8 cellular contexts compared by ENCODE assay signal in the genomic region with DNA sequence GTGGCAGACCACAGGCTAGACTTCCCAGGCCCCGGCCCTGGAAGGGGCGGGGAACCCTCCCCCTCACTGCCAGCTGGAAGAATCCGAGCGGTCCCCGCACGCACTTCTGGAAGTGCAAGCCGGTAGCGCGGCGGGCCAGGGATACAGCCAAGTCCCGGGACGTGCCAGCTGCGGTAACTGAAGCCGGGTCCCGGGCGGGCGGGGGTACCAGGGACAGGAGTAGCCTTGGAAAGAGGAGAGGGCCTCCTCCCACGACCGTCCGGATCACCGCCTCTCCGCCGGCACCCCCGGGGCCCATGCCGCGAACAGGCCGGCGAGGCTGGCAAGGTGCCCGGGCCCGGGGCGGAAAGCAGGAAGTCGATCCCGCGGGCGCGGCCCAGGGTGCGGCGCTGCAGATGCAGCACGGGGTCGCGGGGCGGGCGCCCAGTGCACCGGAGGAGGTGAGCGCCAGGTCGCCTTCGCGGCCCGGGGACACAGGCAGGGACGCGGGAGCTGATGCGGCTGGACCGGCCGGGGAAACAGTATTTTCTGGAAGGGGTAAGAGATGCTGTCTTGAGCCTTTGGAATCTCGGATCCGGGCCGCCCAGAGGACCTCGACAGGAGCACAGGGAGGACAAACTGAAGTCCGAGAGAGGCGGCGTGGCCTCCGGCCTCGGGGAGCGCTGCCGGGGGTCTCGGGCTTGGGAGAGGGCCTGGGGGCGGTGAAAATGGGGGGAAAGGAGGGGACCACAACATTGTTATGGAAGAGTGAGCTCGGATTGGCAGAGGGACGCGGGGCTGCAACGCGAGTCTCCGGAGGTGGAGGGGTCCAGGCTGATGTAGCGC. TPM values are rescaled to one million over a fixed set of nuclear protein-coding genes. Genes with fewer than 3 reads are reported as not detected.
DNase-seq lines count a peak whose midpoint lies in the region; ATAC-seq, FAIRE-seq and TF ChIP-seq lines count a peak whose summit lies in the region.

No MANE protein-coding gene starts in this region.

- H3F3A ChIP-seq in SK-N-SH (replicated peaks; ENCODE audit: insufficient read depth): peaks cover 3% of the 10 kb centered on the region

- TF ChIP-seq EP300 in SK-N-SH (IDR thresholded peaks at IDR 0.05; ENCODE audit: borderline replicate concordance in 1 of 2, low read depth in 1 of 2, low read length in 1 of 2): no peak
- TF ChIP-seq EP300 in tibial nerve (IDR thresholded peaks at IDR 0.05): no peak

- peak overlapping the region; percentile 98 for H3K4me2 ChIP-seq in SK-N-SH

- POLR2A ChIA-PET in SK-N-SH (lab: Yijun Ruan, JAX): interaction anchor here (0.6 kb wide), 1 partner anchor 140 kb away, joined by 3 read pairs; no protein-coding TSS in a partner anchor

- TF ChIP-seq CTCF in SK-N-SH (IDR thresholded peaks at IDR 0.05) (no peak), cardiac muscle cell (IDR thresholded peaks at IDR 0.05; ENCODE audit: low read depth, low read length) (peak; percentile 9), pancreas (IDR thresholded peaks at IDR 0.05) (no peak), tibial nerve (IDR thresholded peaks at IDR 0.05) (no peak)

- intact Hi-C loops in pancreas (cut with DNase I): no loop called here

- H3K9me2 ChIP-seq in SK-N-SH: no peaks in the 10 kb centered on the region

- peaks cover 29% of the 10 kb centered on the region for H3K79me2 ChIP-seq in ACC112 (ENCODE audit: control insufficient read depth, insufficient read depth, low read length, unreplicated experiment)
- peaks cover 39% of the 10 kb centered on the region for H3K79me2 ChIP-seq in SK-N-SH (ENCODE audit: insufficient read depth)

- peak overlapping the region; percentile 98 for H3K9ac ChIP-seq in SK-N-SH

- no peak for TF ChIP-seq RAD21 in SK-N-SH (IDR thresholded peaks at IDR 0.05; ENCODE audit: low read length)

- WGBS in SK-N-SH (ENCODE audit: low lambda C conversion rate): 3% methylated on average over 34 of the region's 74 CpGs
- WGBS in pancreas, 2 donors: 0% methylated on average over 62 to 74 of the region's 74 CpGs
- WGBS in tibial nerve, 2 donors: 0 to 1% methylated on average over 45 to 54 of the region's 74 CpGs

- H3K4me3 ChIP-seq in ACC112 (ENCODE audit: low read depth, low read length) (peak overlapping the region; percentile 90), SK-N-SH (ENCODE audit: low read depth in 2 of 2, low read length in 1 of 2) (peak overlapping the region; percentile 66 to 95), cardiac muscle cell (peak overlapping the region; percentile 54), pancreas (peak overlapping the region; percentile 47 to 87 (median 68)), tibial nerve (peak overlapping the region; percentile 69 to 76 (median 74))

- H4K20me1 ChIP-seq in SK-N-SH (ENCODE audit: insufficient read depth): peaks cover 31% of the 10 kb centered on the region

- CTCF ChIA-PET in SK-N-SH (lab: Yijun Ruan, JAX): interaction anchor here (0.9 to 3.5 kb wide), 2 partner anchors 10 to 33 kb away, joined by 3 to 18 read pairs; no protein-coding TSS in a partner anchor

- H3K9me3 ChIP-seq in SK-N-SH: no peaks in the 10 kb centered on the region
- no peaks in the 10 kb centered on the region for H3K9me3 ChIP-seq in cardiac muscle cell (ENCODE audit: low read depth)
- H3K9me3 ChIP-seq in pancreas: no peaks in the 10 kb centered on the region
- H3K9me3 ChIP-seq in tibial nerve: no peaks in the 10 kb centered on the region

- ATAC-seq in GM19023 (IDR thresholded peaks at IDR 0.05; ENCODE audit: unreplicated experiment) (peak; percentile 19), pancreas (peak; percentile 59 to 77 (median 68))

- H3K4me1 ChIP-seq in ACC112 (ENCODE audit: control insufficient read depth, insufficient read depth, low read length, unreplicated experiment): peaks cover 28% of the 10 kb centered on the region
- H3K4me1 ChIP-seq in SK-N-SH (ENCODE audit: control insufficient read depth in 1 of 2, insufficient read depth in 2 of 2, low read depth in 1 of 2, low read length in 1 of 2): peaks cover 9 to 25% of the 10 kb centered on the region in 2 experiments; a peak in 2 of 4 replicates
- peaks cover 7% of the 10 kb centered on the region for H3K4me1 ChIP-seq in cardiac muscle cell (ENCODE audit: low read depth)
- peaks cover 10 to 20% (median 11%) of the 10 kb centered on the region in 3 donors for H3K4me1 ChIP-seq in pancreas
- H3K4me1 ChIP-seq in tibial nerve: peaks cover 0 to 46% (median 32%) of the 10 kb centered on the region in 4 donors

- H3K36me3 ChIP-seq in ACC112 (ENCODE audit: insufficient read depth, low read length): no peaks in the 10 kb centered on the region
- peaks cover 5 to 11% of the 10 kb centered on the region in 2 experiments for H3K36me3 ChIP-seq in SK-N-SH (replicated peaks in 1 of 2; ENCODE audit: control insufficient read depth in 1 of 2, insufficient read depth in 2 of 2, low read length in 1 of 2)
- no peaks in the 10 kb centered on the region for H3K36me3 ChIP-seq in cardiac muscle cell
- no peaks in the 10 kb centered on the region for H3K36me3 ChIP-seq in pancreas
- H3K36me3 ChIP-seq in tibial nerve: peaks cover 0 to 9% (median 0%) of the 10 kb centered on the region in 3 donors

- H3K27me3 ChIP-seq in ACC112 (ENCODE audit: insufficient read depth, low read length) (no peaks in the 10 kb centered on the region), SK-N-SH (ENCODE audit: insufficient read depth) (no peaks in the 10 kb centered on the region), cardiac muscle cell (peaks cover 18% of the 10 kb centered on the region), pancreas (no peaks in the 10 kb centered on the region), tibial nerve (no peaks in the 10 kb centered on the region)

- H2AFZ ChIP-seq in ACC112 (ENCODE audit: low read length, unreplicated experiment): peak overlapping the region; percentile 87
- peak overlapping the region; percentile 91 for H2AFZ ChIP-seq in SK-N-SH (ENCODE audit: low read depth)

- FAIRE-seq in pancreas (lab: Jason Lieb, UNC): no peak

- H3K27ac ChIP-seq in ACC112 (ENCODE audit: low read depth, low read length): no peak overlapping the region
- H3K27ac ChIP-seq in SK-N-SH (ENCODE audit: low read depth in 2 of 2, low read length in 1 of 2): peak overlapping the region; percentile 78 to 85
- H3K27ac ChIP-seq in cardiac muscle cell: no peak overlapping the region
- peak overlapping the region; percentile 82 to 88 (median 84) for H3K27ac ChIP-seq in pancreas
- H3K27ac ChIP-seq in tibial nerve: peak overlapping the region; percentile 79 to 95 (median 91)

- no peak for TF ChIP-seq POLR2A in tibial nerve (IDR thresholded peaks at IDR 0.05)

- peak; percentile 58 for DNase-seq in HuH-7 (ENCODE audit: low spot score)
- peak; percentile 79 for DNase-seq in SK-N-SH
- peak; percentile 21 for DNase-seq in activated naive CD8-positive, alpha-beta T cell treated with anti-CD3 and anti-CD28 coated beads, Interleukin-2, amount 50 U/mL, for 16 hours (ENCODE audit: low read depth, low spot score)
- peak; percentile 70 to 73 for DNase-seq in cardiac muscle cell (ENCODE audit: low read depth in 1 of 2, low spot score in 1 of 2)
- DNase-seq in pancreas: peak; percentile 75 to 96 (median 86)
- peak; percentile 62 to 72 for DNase-seq in tibial nerve (ENCODE audit: low spot score in 2 of 2)

TF ChIP-seq in SK-N-SH, 30 proteins besides CTCF, POLR2A, EP300 and RAD21 (continues in another document):
- TF ChIP-seq SMC3 (IDR thresholded peaks at IDR 0.05; ENCODE audit: low read depth, low read length): no peak
- 0 out of 2 replicates have a peak, but pooled peaks have one; percentile 15 for TF ChIP-seq MXI1 (IDR thresholded peaks at IDR 0.05; ENCODE audit: low read depth, low read length)
- TF ChIP-seq SIN3A (IDR thresholded peaks at IDR 0.05; ENCODE audit: borderline replicate concordance, low read depth, low read length): no peak
- TF ChIP-seq FOXM1 (IDR thresholded peaks at IDR 0.05; ENCODE audit: low read depth): no peak
- TF ChIP-seq TCF12 (IDR thresholded peaks at IDR 0.05): peak; percentile 31; the same call in 1 of the 2 replicates
- no peak for TF ChIP-seq FOSL2 (IDR thresholded peaks at IDR 0.05; ENCODE audit: borderline replicate concordance, low read depth)
- no peak for TF ChIP-seq RXRA (IDR thresholded peaks at IDR 0.05; ENCODE audit: borderline replicate concordance, low read depth)
- TF ChIP-seq JUND (IDR thresholded peaks at IDR 0.05): no peak
- TF ChIP-seq RFX5 (IDR thresholded peaks at IDR 0.05; ENCODE audit: low read length): no peak
- no peak for TF ChIP-seq EZH2phosphoT487 (IDR thresholded peaks at IDR 0.05; ENCODE audit: borderline replicate concordance, low read depth)
- peak; percentile 13; the same call in 1 of the 2 replicates for TF ChIP-seq GABPA (IDR thresholded peaks at IDR 0.05; ENCODE audit: low read depth)
- TF ChIP-seq PBX3 (IDR thresholded peaks at IDR 0.05): no peak

RNA-seq across cellular contexts. Expression of gene SLC35C1, which starts 0.8 kb away (rescaled TPM):
- 6.2 and 6.5 TPM in 2 replicates for polyA plus RNA-seq in SK-N-SH (2012; rRNA removed)
- 4.0 and 6.1 TPM in 2 replicates for polyA plus RNA-seq in SK-N-SH (2012; cell fraction: cytosol; rRNA removed)
- 5.0 and 6.0 TPM in 2 replicates for polyA plus RNA-seq in SK-N-SH (2012; cell fraction: nucleus; rRNA removed)
- total RNA-seq in cardiac muscle cell: 8.1 TPM in 2 replicates
- polyA plus RNA-seq in cardiac muscle cell: 7.1 and 15.1 TPM in 2 replicates
- 10 to 100 TPM in 2 of 6 donors, 1 to 10 TPM in 4; 5.4 to 14.2 (median 7.9) TPM for total RNA-seq in pancreas
- 1 to 10 TPM; 6.3 to 7.6 TPM for polyA plus RNA-seq in pancreas
- 10 to 100 TPM; 20.5 to 33.5 (median 27.2) TPM for total RNA-seq in tibial nerve

RNA-seq across cellular contexts. Expression of gene CRY2, which starts 43.1 kb away (rescaled TPM):
- polyA plus RNA-seq in SK-N-SH (2012; rRNA removed): 6.7 and 9.1 TPM in 2 replicates
- polyA plus RNA-seq in SK-N-SH (2012; cell fraction: cytosol; rRNA removed): 2.8 and 3.7 TPM in 2 replicates
- 28.1 and 30.4 TPM in 2 replicates for polyA plus RNA-seq in SK-N-SH (2012; cell fraction: nucleus; rRNA removed)
- 31.5 and 50.5 TPM in 2 replicates for total RNA-seq in cardiac muscle cell
- polyA plus RNA-seq in cardiac muscle cell: 28.3 and 40.7 TPM in 2 replicates
- total RNA-seq in pancreas: 10 to 100 TPM; 15.3 to 29.4 (median 20.7) TPM
- polyA plus RNA-seq in pancreas: 10 to 100 TPM; 16.0 to 28.5 TPM
- total RNA-seq in tibial nerve: 10 to 100 TPM; 48.8 to 96.4 (median 54.6) TPM

Comparison
In these comparisons a context has a peak if more than half of its experiments do, and no peak if none do; other contexts are left out.
1. H3K27ac ChIP-seq: peak in SK-N-SH (2 of 2), pancreas (4 of 4) and tibial nerve (4 of 4); none in ACC112 (single experiment) and cardiac muscle cell (single experiment).
2. DNase-seq: peak in every context shown above with its lines; median percentile 86 in pancreas; 79 in SK-N-SH; 72 in cardiac muscle cell; 67 in tibial nerve; 58 in HuH-7; 21 in activated naive CD8-positive, alpha-beta T cell treated with anti-CD3 and anti-CD28 coated beads, Interleukin-2, amount 50 U/mL, for 16 hours.
3. Peak in every context shown above with its lines, with median percentiles within 50 percentile points of each other: H3K4me3 ChIP-seq.